ENCODE assay signal across 8 cellular contexts in the genomic region with DNA sequence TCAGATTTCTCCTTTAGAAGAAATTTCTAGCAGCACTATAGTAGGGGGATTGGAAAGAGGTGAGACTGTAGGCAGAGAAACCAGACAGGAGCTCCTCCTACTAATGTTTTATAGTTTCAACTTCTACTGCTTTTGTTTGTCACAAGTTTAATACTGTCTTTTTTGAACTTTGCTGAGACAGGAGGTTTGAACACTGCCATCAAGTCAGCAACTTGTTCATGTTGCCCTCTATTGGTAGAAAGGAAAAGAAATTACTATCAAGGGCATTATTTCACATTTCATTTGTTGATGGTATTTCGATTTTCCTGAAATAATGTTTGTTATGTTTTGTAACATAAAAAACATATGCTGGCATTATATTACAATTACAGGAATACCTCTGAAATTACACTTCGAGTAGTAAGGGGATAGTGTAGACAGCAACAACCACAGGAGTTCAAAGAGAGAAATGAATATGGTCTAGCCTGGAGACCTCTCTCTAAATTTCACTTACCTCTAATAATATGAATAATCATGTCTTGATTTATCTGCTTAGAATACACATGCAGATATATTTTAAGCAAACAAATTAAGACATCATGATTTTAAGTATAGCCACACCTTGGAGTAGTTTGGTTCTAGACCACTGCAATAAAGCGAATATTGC. TPM values are rescaled to one million over a fixed set of nuclear protein-coding genes. Genes with fewer than 3 reads are reported as not detected.
DNase-seq lines count a peak whose midpoint lies in the region; ATAC-seq and TF ChIP-seq lines count a peak whose summit lies in the region.

No MANE protein-coding gene starts in this region.

- H3K27me3 ChIP-seq in BE2C (no peaks in the 10 kb centered on the region), brain microvascular endothelial cell (replicated peaks) (no peaks in the 10 kb centered on the region), aorta (ENCODE audit: control insufficient read depth in 1 of 2, insufficient read depth in 2 of 2, low read length in 1 of 2) (no peaks in the 10 kb centered on the region)

- DNase-seq in BE2C (no peak), M059J (ENCODE audit: low read depth) (peak; percentile 49), brain microvascular endothelial cell (no peak), kidney glomerular epithelial cell (lab: John Stamatoyannopoulos, UW) (peak; percentile 65), aorta (no peak), posterior vena cava (ENCODE audit: low spot score) (no peak)

- intact Hi-C loops in aorta (cut with DNase I) (loop anchor here (5.0 kb wide), 1 partner anchor 165 kb away; the partner anchor contains the start of gene MTIF2 (in 2 of the 2)), posterior vena cava (cut with DNase I) (no loop called here)

- H3K36me3 ChIP-seq in BE2C (no peaks in the 10 kb centered on the region), brain microvascular endothelial cell (replicated peaks) (no peaks in the 10 kb centered on the region), aorta (ENCODE audit: control insufficient read depth in 1 of 2, insufficient read depth in 2 of 2, low read length in 1 of 2) (no peaks in the 10 kb centered on the region)

- TF ChIP-seq CTCF in BE2C (IDR thresholded peaks at IDR 0.05; ENCODE audit: low read depth, low read length) (peak; percentile 60), brain microvascular endothelial cell (IDR thresholded peaks at IDR 0.05; ENCODE audit: low read depth, low read length, missing control alignments) (peak; percentile 61)

- in situ Hi-C loops in brain microvascular endothelial cell (cut with HindIII; ENCODE audit: low pct_ligation_motif_present, low sequenced_read_pairs), result no loop called here

- H3K4me1 ChIP-seq in BE2C, result no peaks in the 10 kb centered on the region
- H3K4me1 ChIP-seq in aorta (ENCODE audit: control insufficient read depth in 1 of 2, insufficient read depth in 2 of 2, low read length in 2 of 2), result peaks cover 0 to 2% of the 10 kb centered on the region in 2 donors

- H3K4me3 ChIP-seq in BE2C (ENCODE audit: low read depth, low read length) (no peak overlapping the region), brain microvascular endothelial cell (ENCODE audit: low read depth, low read length) (no peak overlapping the region), aorta (ENCODE audit: low read length in 2 of 2) (no peak overlapping the region)

- 37 to 40% methylated on average over 3 of the region's 3 CpGs for whole genome bisulfite sequencing in aorta, 2 donors

- H3K9me3 ChIP-seq in BE2C (no peaks in the 10 kb centered on the region), aorta (ENCODE audit: control insufficient read depth, low read length) (no peaks in the 10 kb centered on the region)

- no peak overlapping the region for H3K27ac ChIP-seq in brain microvascular endothelial cell
- no peak overlapping the region for H3K27ac ChIP-seq in aorta (ENCODE audit: low read depth in 1 of 2, low read length in 2 of 2)

- ATAC-seq in GM19023 (IDR thresholded peaks at IDR 0.05; ENCODE audit: unreplicated experiment) (peak; percentile 54), aorta (ENCODE audit: low FRiP score) (peak; percentile 76), HG03135 (IDR thresholded peaks at IDR 0.05; ENCODE audit: unreplicated experiment) (no peak)

RNA-seq across cellular contexts. Expression of gene CCDC88A, which starts 12.4 kb away (rescaled TPM):
- polyA plus RNA-seq in BE2C (2012; ENCODE audit: insufficient read depth, insufficient read length, low read depth), result 10.1 TPM
- total RNA-seq in M059J (2014; rRNA removed; shearing (Covaris generic)), result 31.0 and 33.9 TPM in 2 replicates
- total RNA-seq in aorta, result 10 to 100 TPM; 78.0 to 92.4 TPM
- polyA plus RNA-seq in aorta, result 10 to 100 TPM; 17.4 to 17.5 TPM
- 10 to 100 TPM; 63.4 to 77.1 TPM for total RNA-seq in posterior vena cava

Comparison
In these comparisons a context has a peak if more than half of its experiments do, and no peak if none do; other contexts are left out.
1. DNase-seq: peak in M059J (single experiment) and kidney glomerular epithelial cell (single experiment); none in BE2C (single experiment), brain microvascular endothelial cell (single experiment), aorta (0 of 2) and posterior vena cava (single experiment).
2. intact Hi-C loops: an anchor here in aorta (5.0 kb wide); none called in posterior vena cava.